ENCODE assay signal across 2 cellular contexts in the genomic region with DNA sequence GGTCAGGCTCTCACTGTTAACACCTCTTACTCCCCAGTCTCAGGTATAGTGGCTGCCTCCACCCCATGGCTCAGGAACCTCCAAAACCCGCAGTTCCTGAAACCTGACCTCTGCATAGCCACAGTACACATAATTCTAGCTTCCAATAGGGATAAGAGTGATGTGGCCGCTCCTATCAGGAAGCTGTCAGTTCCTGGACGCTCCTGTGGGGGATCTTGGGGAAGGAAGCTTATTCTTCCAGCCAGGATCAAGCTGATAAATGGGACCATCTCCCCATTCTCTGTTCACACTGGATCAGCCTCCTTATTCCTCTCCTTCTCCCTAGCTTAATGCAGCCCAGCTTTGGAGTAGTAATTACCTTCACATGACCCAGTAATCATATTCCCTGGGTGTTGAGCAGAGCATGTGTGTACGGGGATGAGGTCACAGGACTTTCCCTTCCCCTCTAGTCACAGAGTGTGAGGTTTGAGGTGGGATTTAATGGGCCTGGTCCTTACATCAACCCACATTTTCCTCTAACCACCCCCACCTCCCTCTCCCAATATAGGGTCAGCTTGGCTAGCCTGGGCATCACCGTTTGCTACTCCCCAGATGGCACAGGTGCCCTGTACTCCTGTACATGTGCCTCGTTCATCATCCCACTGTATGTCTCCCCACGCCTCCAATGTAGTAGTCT.
TF ChIP-seq lines count a peak whose summit lies in the region.

No MANE protein-coding gene starts in this region.

TF ChIP-seq in IMR-90, 13 proteins besides CTCF, POLR2A, EP300 and RAD21:
- TF ChIP-seq NFE2L2 (IDR thresholded peaks at IDR 0.05; ENCODE audit: low read depth, low read length) = no peak
- no peak for TF ChIP-seq MAFK (IDR thresholded peaks at IDR 0.05; ENCODE audit: low read depth, low read length)
- TF ChIP-seq, protein P1, sequence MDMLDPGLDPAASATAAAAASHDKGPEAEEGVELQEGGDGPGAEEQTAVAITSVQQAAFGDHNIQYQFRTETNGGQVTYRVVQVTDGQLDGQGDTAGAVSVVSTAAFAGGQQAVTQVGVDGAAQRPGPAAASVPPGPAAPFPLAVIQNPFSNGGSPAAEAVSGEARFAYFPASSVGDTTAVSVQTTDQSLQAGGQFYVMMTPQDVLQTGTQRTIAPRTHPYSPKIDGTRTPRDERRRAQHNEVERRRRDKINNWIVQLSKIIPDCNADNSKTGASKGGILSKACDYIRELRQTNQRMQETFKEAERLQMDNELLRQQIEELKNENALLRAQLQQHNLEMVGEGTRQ (IDR thresholded peaks at IDR 0.05; ENCODE audit: low read depth, low read length) = no peak
- TF ChIP-seq FOS (IDR thresholded peaks at IDR 0.05; ENCODE audit: low read depth, low read length) = no peak
- TF ChIP-seq MAZ (IDR thresholded peaks at IDR 0.05; ENCODE audit: borderline replicate concordance, low read depth, low read length) = no peak
- no peak for TF ChIP-seq RFX5 (IDR thresholded peaks at IDR 0.05; ENCODE audit: low read depth, low read length)
- no peak for TF ChIP-seq CHD1 (IDR thresholded peaks at IDR 0.05; ENCODE audit: low read depth, low read length)
- TF ChIP-seq BHLHE40 (IDR thresholded peaks at IDR 0.05; ENCODE audit: low read depth, low read length) = no peak
- TF ChIP-seq RCOR1 (IDR thresholded peaks at IDR 0.05; ENCODE audit: insufficient replicate concordance, low read length) = no peak
- TF ChIP-seq, protein P2, sequence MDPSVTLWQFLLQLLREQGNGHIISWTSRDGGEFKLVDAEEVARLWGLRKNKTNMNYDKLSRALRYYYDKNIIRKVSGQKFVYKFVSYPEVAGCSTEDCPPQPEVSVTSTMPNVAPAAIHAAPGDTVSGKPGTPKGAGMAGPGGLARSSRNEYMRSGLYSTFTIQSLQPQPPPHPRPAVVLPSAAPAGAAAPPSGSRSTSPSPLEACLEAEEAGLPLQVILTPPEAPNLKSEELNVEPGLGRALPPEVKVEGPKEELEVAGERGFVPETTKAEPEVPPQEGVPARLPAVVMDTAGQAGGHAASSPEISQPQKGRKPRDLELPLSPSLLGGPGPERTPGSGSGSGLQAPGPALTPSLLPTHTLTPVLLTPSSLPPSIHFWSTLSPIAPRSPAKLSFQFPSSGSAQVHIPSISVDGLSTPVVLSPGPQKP (IDR thresholded peaks at IDR 0.05; ENCODE audit: borderline replicate concordance, low read depth, low read length) = no peak
- TF ChIP-seq MXI1 (IDR thresholded peaks at IDR 0.05; ENCODE audit: borderline replicate concordance, low read depth, low read length) = no peak
- TF ChIP-seq SMC3 (IDR thresholded peaks at IDR 0.05; ENCODE audit: low read depth, low read length) = no peak
- no peak for TF ChIP-seq CEBPB (IDR thresholded peaks at IDR 0.05; ENCODE audit: low read depth, low read length)

TF ChIP-seq in WTC11, 78 proteins besides CTCF, POLR2A, EP300 and RAD21:
- TF ChIP-seq IRF2 (CRISPR knock-in tag; IDR thresholded peaks at IDR 0.05; ENCODE audit: borderline replicate concordance, low read depth) (no peak), MYBL2 (CRISPR knock-in tag; IDR thresholded peaks at IDR 0.05) (no peak), ZNF416 (CRISPR knock-in tag; IDR thresholded peaks at IDR 0.05) (no peak), PRRX2 (CRISPR knock-in tag; IDR thresholded peaks at IDR 0.05) (no peak)
